In the genomic region with DNA sequence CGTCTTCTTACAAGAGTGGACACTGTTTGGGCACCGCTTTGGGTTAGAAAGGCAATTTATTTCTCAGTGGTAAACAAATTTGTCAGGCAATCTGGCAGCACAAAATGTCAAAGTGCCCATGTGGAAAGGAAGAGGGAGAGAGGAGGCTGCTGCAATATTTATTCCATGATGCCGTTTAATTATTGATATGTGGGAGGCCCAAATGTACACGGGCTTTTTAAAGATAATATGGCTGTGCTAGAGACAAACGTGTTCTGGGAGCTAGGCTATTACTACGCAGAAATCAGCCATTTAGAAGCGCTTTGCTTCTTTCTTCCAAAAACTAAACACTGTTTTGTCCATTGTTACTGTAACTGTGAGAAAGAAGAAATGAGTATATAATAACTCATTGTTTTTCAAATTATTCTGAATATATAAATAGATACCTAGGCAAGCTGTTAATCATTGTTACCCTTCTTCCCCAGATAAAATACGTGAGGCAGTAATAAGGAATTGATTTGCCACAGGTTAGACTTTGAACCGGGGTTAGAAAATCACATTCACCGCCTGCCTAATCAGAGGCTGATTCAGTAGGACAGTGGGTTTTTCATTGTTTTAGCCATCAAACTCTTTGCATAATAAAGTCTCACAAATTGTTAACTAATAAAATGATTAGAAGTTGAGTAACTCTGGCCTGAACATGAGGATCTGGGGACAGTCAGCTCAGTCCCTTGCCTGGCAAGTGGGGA, we compare ENCODE assay signal across 17 cellular contexts.
DNase-seq lines count a peak whose midpoint lies in the region; ATAC-seq, FAIRE-seq and TF ChIP-seq lines count a peak whose summit lies in the region.
"Had no signal": no experiment of that assay in that cellular context is flagged by ENCODE, and none has a peak within 500 bp of the region (broad histone marks: within the 10 kb centered on the region; RNA-seq: fewer than 3 reads in every experiment).

No MANE protein-coding gene starts in this region.

- DNase-seq in HepG2 (ENCODE audit: low spot score): no peak
- no peak for DNase-seq in left lobe of liver (ENCODE audit: low spot score)
- DNase-seq in progenitor cell of endocrine pancreas (ENCODE audit: low spot score, unreplicated experiment): no peak
- DNase-seq in NCI-H526 treated with DMSO at 0.1 percent for 48 hours (lab: John Stamatoyannopoulos, UW): no peak
- DNase-seq: 8988T; CD4-positive, alpha-beta memory T cell; DMS79 treated with DMSO at 0.1 percent for 48 hours; GF-D8; GM23248 had no signal

- H3K27me3 ChIP-seq in liver (ENCODE audit: control insufficient read depth in 4 of 4, insufficient read depth in 4 of 4, low read length in 3 of 4): no peaks in the 10 kb centered on the region
- no peaks in the 10 kb centered on the region for H3K27me3 ChIP-seq in HepG2 (ENCODE audit: control insufficient read depth in 1 of 2, insufficient read depth in 2 of 2, low read length in 2 of 2)
- H3K27me3 ChIP-seq: BLaER1 had no signal

- intact Hi-C loops in HepG2 (cut with micrococcal nuclease; ENCODE audit: unreplicated experiment): no loop called here

- TF ChIP-seq RAD21 in liver (IDR thresholded peaks at IDR 0.05): no peak
- TF ChIP-seq RAD21 in HepG2 (CRISPR knock-in tag; IDR thresholded peaks at IDR 0.05): no peak

- no TSS peak for BruUV-seq in HepG2 (replicated peaks; lab: Mats Ljungman, UMichigan)

- POLR2A ChIA-PET in HepG2 (lab: Yijun Ruan, JAX): no interaction called here

- no peaks in the 10 kb centered on the region for H3K79me2 ChIP-seq in HepG2 (ENCODE audit: insufficient read depth, low read length)

- H3K36me3 Mint-ChIP-seq in progenitor cell of endocrine pancreas (ENCODE audit: insufficient read depth): no peaks in the 10 kb centered on the region
- H3K36me3 Mint-ChIP-seq: CD14-positive monocyte; CD4-positive, alpha-beta memory T cell had no signal

- H3K9ac ChIP-seq in liver (ENCODE audit: low read depth in 1 of 2, low read length in 2 of 2): no peak overlapping the region
- H3K9ac ChIP-seq in HepG2 (ENCODE audit: insufficient read depth, low read depth, low read length): no peak overlapping the region
- H3K9ac ChIP-seq: BLaER1, GM23248 had no signal

- in situ Hi-C loops in HepG2 (cut with HindIII; ENCODE audit: extremely low pct_ligation_motif_present, low pct_unique_long_range_greater_than_20kb): no loop called here

- H3K27me3 Mint-ChIP-seq in progenitor cell of endocrine pancreas: no peaks in the 10 kb centered on the region

- H3K4me1 ChIP-seq in liver (ENCODE audit: control insufficient read depth in 4 of 4, insufficient read depth in 4 of 4, low read length in 3 of 4) (no peaks in the 10 kb centered on the region), HepG2 (ENCODE audit: insufficient read depth, low read length) (no peaks in the 10 kb centered on the region)
- H3K4me1 ChIP-seq: BLaER1, HAP-1 had no signal

- no peak overlapping the region for H2AFZ ChIP-seq in HepG2 (ENCODE audit: low read length)
- H2AFZ ChIP-seq: GM23248 had no signal

- CTCF ChIA-PET in HepG2 (lab: Yijun Ruan, JAX; ENCODE audit: low intra/inter-chr PET ratio, low total read pairs): no interaction called here

- no peak for ATAC-seq in HepG2
- peak; percentile 22 for ATAC-seq in left lobe of liver
- no peak for ATAC-seq in HG03520 (IDR thresholded peaks at IDR 0.05; ENCODE audit: unreplicated experiment)
- ATAC-seq in GM19395 (IDR thresholded peaks at IDR 0.05; ENCODE audit: unreplicated experiment): no peak

- no peak for TF ChIP-seq EP300 in HepG2 (IDR thresholded peaks at IDR 0.05; ENCODE audit: low read depth in 2 of 2, low read length in 2 of 2)
- no peak for TF ChIP-seq EP300 in HepG2 (CRISPR knock-in tag; IDR thresholded peaks at IDR 0.05; ENCODE audit: borderline replicate concordance)

- H3K9me3 ChIP-seq in liver (ENCODE audit: control insufficient read depth in 4 of 4, low read length in 3 of 4): no peaks in the 10 kb centered on the region
- H3K9me3 ChIP-seq in HepG2 (ENCODE audit: low read length): no peaks in the 10 kb centered on the region
- H3K9me3 ChIP-seq: BLaER1, HAP-1 had no signal

- H3K36me3 ChIP-seq in liver (ENCODE audit: control insufficient read depth in 4 of 4, insufficient read depth in 3 of 4, low read depth in 1 of 4, low read length in 3 of 4): no peaks in the 10 kb centered on the region
- H3K36me3 ChIP-seq in HepG2 (replicated peaks in 1 of 2; ENCODE audit: control insufficient read depth in 1 of 2, insufficient read depth in 2 of 2, low read length in 2 of 2): no peaks in the 10 kb centered on the region
- H3K36me3 ChIP-seq: BLaER1, HAP-1 had no signal

- TF ChIP-seq CTCF in liver (IDR thresholded peaks at IDR 0.05; ENCODE audit: low read depth, low read length, missing input control) (no peak), HepG2 (CRISPR knock-in tag; IDR thresholded peaks at IDR 0.05) (no peak), progenitor cell of endocrine pancreas (IDR thresholded peaks at IDR 0.05; ENCODE audit: unreplicated experiment) (no peak)

- 72% methylated on average over 10 of the region's 10 CpGs for WGBS in liver
- WGBS in HepG2 (ENCODE audit: low lambda C conversion rate): 34% methylated on average over 10 of the region's 10 CpGs

- no peak for TF ChIP-seq POLR2A in HepG2 (IDR thresholded peaks at IDR 0.05; ENCODE audit: insufficient read depth in 1 of 2, low read depth in 2 of 2, low read length in 2 of 2)

- no peak for FAIRE-seq in HepG2 (lab: Jason Lieb, UNC)

- H3K27ac ChIP-seq in liver (ENCODE audit: low read depth in 1 of 2, low read length in 2 of 2) (no peak overlapping the region), HepG2 (ENCODE audit: extremely low read length, insufficient read depth, low read length) (no peak overlapping the region)
- H3K27ac ChIP-seq: BLaER1, GM23248, HL-60 had no signal

- H4K20me1 ChIP-seq in HepG2 (ENCODE audit: insufficient read depth, low read length): no peaks in the 10 kb centered on the region
- H4K20me1 ChIP-seq: BLaER1 had no signal

- peak overlapping the region; percentile 89 for H3K27ac Mint-ChIP-seq in progenitor cell of endocrine pancreas
- H3K27ac Mint-ChIP-seq: CD14-positive monocyte; CD4-positive, alpha-beta memory T cell; IgD-negative memory B cell had no signal

- H3K4me1 Mint-ChIP-seq in progenitor cell of endocrine pancreas (ENCODE audit: low read depth): peaks cover 19% of the 10 kb centered on the region
- H3K4me1 Mint-ChIP-seq: CD14-positive monocyte; CD4-positive, alpha-beta memory T cell; IgD-negative memory B cell had no signal

- H3K4me3 Mint-ChIP-seq in progenitor cell of endocrine pancreas (ENCODE audit: low read depth): no peak overlapping the region
- H3K4me3 Mint-ChIP-seq: CD14-positive monocyte; CD4-positive, alpha-beta memory T cell; IgD-negative memory B cell had no signal

- no peak overlapping the region for H3K4me3 ChIP-seq in liver (ENCODE audit: low read depth in 1 of 3, low read length in 3 of 3)
- no peak overlapping the region for H3K4me3 ChIP-seq in HepG2 (replicated peaks in 1 of 3; ENCODE audit: insufficient read depth in 1 of 3, low read depth in 2 of 3, low read length in 3 of 3)
- H3K4me3 ChIP-seq: BLaER1, GM23248, HAP-1 had no signal

- H3K9me3 Mint-ChIP-seq in progenitor cell of endocrine pancreas (ENCODE audit: low read depth): peaks cover 12% of the 10 kb centered on the region

- H3K4me2 ChIP-seq in HepG2 (ENCODE audit: low read depth, low read length): no peak overlapping the region
- H3K4me2 ChIP-seq: BLaER1 had no signal

TF ChIP-seq in liver, 16 proteins besides CTCF, POLR2A, EP300 and RAD21:
- TF ChIP-seq HNF4A (conservative IDR thresholded peaks at IDR 0.05) (peak; percentile 24 to 54), SP1 (IDR thresholded peaks at IDR 0.05) (peak; percentile 30), HNF4G (IDR thresholded peaks at IDR 0.05) (peak; percentile 46), JUND (IDR thresholded peaks at IDR 0.05) (no peak), FOXA1 (IDR thresholded peaks at IDR 0.05) (no peak)

TF ChIP-seq in HepG2, 621 proteins besides CTCF, POLR2A, EP300 and RAD21:
- no peak for TF ChIP-seq ZNF367 (CRISPR knock-in tag; IDR thresholded peaks at IDR 0.05; ENCODE audit: borderline replicate concordance)
- no peak for TF ChIP-seq ZNF530 (CRISPR knock-in tag; IDR thresholded peaks at IDR 0.05; ENCODE audit: low read depth)
- TF ChIP-seq MXD4 (CRISPR knock-in tag; IDR thresholded peaks at IDR 0.05): no peak
